ENCODE assay signal across 11 cellular contexts in genomic region chr12:1047898-1048660, GRCh38. TPM values are rescaled to one million over a fixed set of nuclear protein-coding genes. Genes with fewer than 3 reads are reported as not detected.
DNase-seq lines count a peak whose midpoint lies in the region; ATAC-seq, FAIRE-seq and TF ChIP-seq lines count a peak whose summit lies in the region.
"Had no signal": no experiment of that assay in that cellular context is flagged by ENCODE, and none has a peak within 500 bp of the region (broad histone marks: within the 10 kb centered on the region; RNA-seq: fewer than 3 reads in every experiment).

No MANE protein-coding gene starts in this region.

- peak; percentile 83 for FAIRE-seq in endothelial cell of umbilical vein (lab: Jason Lieb, UNC)

- POLR2A ChIA-PET in MCF 10A (lab: Yijun Ruan, JAX), result interaction anchor here (0.8 to 1.4 kb wide), 3 partner anchors 18 to 191 kb away, joined by 3 to 4 read pairs (median 3); no protein-coding TSS in a partner anchor
- POLR2A ChIA-PET in endothelial cell of umbilical vein (lab: Charles Lee), result no interaction called here

- BruUV-seq in mammary epithelial cell (replicated peaks; lab: Mats Ljungman, UMichigan) (no TSS peak), MCF 10A (replicated peaks; lab: Mats Ljungman, UMichigan) (no TSS peak), endothelial cell of umbilical vein (replicated peaks; lab: Mats Ljungman, UMichigan) (no TSS peak)

- intact Hi-C loops in mammary epithelial cell (cut with micrococcal nuclease), result no loop called here
- intact Hi-C loops in MCF 10A (cut with micrococcal nuclease), result no loop called here
- intact Hi-C loops in endothelial cell of umbilical vein (cut with micrococcal nuclease), result no loop called here

- H3K36me3 Mint-ChIP-seq in MCF 10A (ENCODE audit: insufficient read depth, unreplicated experiment), result peaks cover 7% of the 10 kb centered on the region
- no peaks in the 10 kb centered on the region for H3K36me3 Mint-ChIP-seq in activated T-helper 17 cell treated with anti-CD3 and anti-CD28 coated beads, Interleukin-2, amount 50 U/mL, for 72 hours (ENCODE audit: low read depth)

- CTCF ChIA-PET in mammary epithelial cell (lab: Charles Lee; ENCODE audit: low non-redundant PET), result no interaction called here
- CTCF ChIA-PET in MCF 10A (lab: Yijun Ruan, JAX), result no interaction called here
- CTCF ChIA-PET in endothelial cell of umbilical vein (lab: Charles Lee), result interaction anchor here (1.1 to 1.5 kb wide), 4 partner anchors 9 to 99 kb away, joined by 3 to 7 read pairs (median 4); partner anchors contain the start of gene RAD52

- no peak overlapping the region for H3K27ac Mint-ChIP-seq in MCF 10A (ENCODE audit: low read depth, unreplicated experiment)
- H3K27ac Mint-ChIP-seq in activated T-helper 17 cell treated with anti-CD3 and anti-CD28 coated beads, Interleukin-2, amount 50 U/mL, for 72 hours, result no peak overlapping the region
- H3K27ac Mint-ChIP-seq: activated CD4-positive, alpha-beta T cell treated with anti-CD3 and anti-CD28 coated beads for 36 hours; activated naive CD8-positive, alpha-beta T cell treated with anti-CD3 and anti-CD28 coated beads for 36 hours had no signal

- H3K9ac ChIP-seq in mammary epithelial cell (ENCODE audit: insufficient read depth, low read length) (no peak overlapping the region), endothelial cell of umbilical vein (replicated peaks; ENCODE audit: extremely low read depth, insufficient read depth, low read length) (no peak overlapping the region), skeletal muscle satellite cell (ENCODE audit: low read depth, low read length) (no peak overlapping the region)

- H3K27ac ChIP-seq in mammary epithelial cell (ENCODE audit: insufficient read depth, low read depth, low read length) (no peak overlapping the region), endothelial cell of umbilical vein (ENCODE audit: insufficient read depth, low read depth, low read length) (peak overlapping the region; percentile 27)

- dilution Hi-C loops in mammary epithelial cell (cut with HindIII; ENCODE audit: low sequenced_read_pairs) (no loop called here), endothelial cell of umbilical vein (cut with MboI; ENCODE audit: extremely low pct_ligation_motif_present, low sequenced_read_pairs) (no loop called here)

- peaks cover 25% of the 10 kb centered on the region for H3K4me1 Mint-ChIP-seq in MCF 10A (ENCODE audit: insufficient read depth, unreplicated experiment)
- no peaks in the 10 kb centered on the region for H3K4me1 Mint-ChIP-seq in activated T-helper 17 cell treated with anti-CD3 and anti-CD28 coated beads, Interleukin-2, amount 50 U/mL, for 72 hours

- no peaks in the 10 kb centered on the region for H3K36me3 ChIP-seq in mammary epithelial cell (ENCODE audit: insufficient read depth, low read length)
- no peaks in the 10 kb centered on the region for H3K36me3 ChIP-seq in endothelial cell of umbilical vein (ENCODE audit: control insufficient read depth in 2 of 2, extremely low read depth in 1 of 2, insufficient read depth in 2 of 2, low read length in 2 of 2)
- H3K36me3 ChIP-seq in skeletal muscle satellite cell (ENCODE audit: insufficient read depth, low read length), result no peaks in the 10 kb centered on the region

- DNase-seq in mammary epithelial cell (peak; percentile 16), MCF 10A (ENCODE audit: unreplicated experiment) (no peak), NCI-H524 treated with DMSO at 0.1 percent for 48 hours (lab: John Stamatoyannopoulos, UW) (peak; percentile 83), endothelial cell of umbilical vein (ENCODE audit: low read depth, low spot score) (peak; percentile 47)
- DNase-seq: activated CD4-positive, alpha-beta T cell treated with anti-CD3 and anti-CD28 coated beads for 36 hours; activated naive CD8-positive, alpha-beta T cell treated with anti-CD3 and anti-CD28 coated beads for 36 hours; NCI-H1436 had no signal

- H3K27me3 ChIP-seq in mammary epithelial cell (ENCODE audit: insufficient read depth, low read length) (no peaks in the 10 kb centered on the region), endothelial cell of umbilical vein (ENCODE audit: control insufficient read depth in 2 of 2, insufficient read depth in 2 of 2, low read length in 2 of 2) (no peaks in the 10 kb centered on the region), skeletal muscle satellite cell (ENCODE audit: control insufficient read depth, insufficient read depth, low read length) (no peaks in the 10 kb centered on the region)

- WGBS in mammary epithelial cell (ENCODE audit: low coverage, missing lambda C conversion rate), result 49% methylated on average over 8 of the region's 8 CpGs

- H3K4me3 ChIP-seq in mammary epithelial cell (replicated peaks in 1 of 3; ENCODE audit: insufficient read depth in 1 of 3, low read depth in 2 of 3, low read length in 3 of 3), result peak overlapping the region in 1 of 3 experiments; percentile 3
- H3K4me3 ChIP-seq in endothelial cell of umbilical vein (replicated peaks in 1 of 3; ENCODE audit: insufficient read depth in 1 of 3, low read depth in 1 of 3, low read length in 3 of 3), result no peak overlapping the region
- peak overlapping the region; percentile 0 for H3K4me3 ChIP-seq in skeletal muscle satellite cell (ENCODE audit: low read length)

- no peaks in the 10 kb centered on the region for H3K27me3 Mint-ChIP-seq in MCF 10A (ENCODE audit: insufficient read depth, unreplicated experiment)
- no peaks in the 10 kb centered on the region for H3K27me3 Mint-ChIP-seq in activated T-helper 17 cell treated with anti-CD3 and anti-CD28 coated beads, Interleukin-2, amount 50 U/mL, for 72 hours
- H3K27me3 Mint-ChIP-seq: activated CD4-positive, alpha-beta T cell treated with anti-CD3 and anti-CD28 coated beads for 36 hours; activated naive CD8-positive, alpha-beta T cell treated with anti-CD3 and anti-CD28 coated beads for 36 hours had no signal

- H2AFZ ChIP-seq in mammary epithelial cell (ENCODE audit: low read depth, low read length) (peak overlapping the region; percentile 38), endothelial cell of umbilical vein (ENCODE audit: low read depth, low read length) (peak overlapping the region; percentile 42)

- H3K4me1 ChIP-seq in mammary epithelial cell (ENCODE audit: insufficient read depth, low read length), result peaks cover 20% of the 10 kb centered on the region
- H3K4me1 ChIP-seq in endothelial cell of umbilical vein (ENCODE audit: control insufficient read depth, extremely low read depth, insufficient read depth, low read length), result peaks cover 52% of the 10 kb centered on the region
- H3K4me1 ChIP-seq in skeletal muscle satellite cell (ENCODE audit: control insufficient read depth, insufficient read depth, low read length), result peaks cover 22% of the 10 kb centered on the region

- no peaks in the 10 kb centered on the region for H3K9me1 ChIP-seq in endothelial cell of umbilical vein (replicated peaks; ENCODE audit: control insufficient read depth, extremely low read depth, insufficient read depth, low read length)

- peaks cover 88% of the 10 kb centered on the region for H3K79me2 ChIP-seq in mammary epithelial cell (ENCODE audit: insufficient read depth, low read length)
- H3K79me2 ChIP-seq in endothelial cell of umbilical vein (ENCODE audit: control insufficient read depth, insufficient read depth, low read length), result peaks cover 15% of the 10 kb centered on the region

- H3K4me2 ChIP-seq in mammary epithelial cell (ENCODE audit: insufficient read depth, low read depth, low read length) (peak overlapping the region; percentile 57), endothelial cell of umbilical vein (ENCODE audit: insufficient read depth, low read length) (peak overlapping the region; percentile 55), skeletal muscle satellite cell (ENCODE audit: low read length) (peak overlapping the region; percentile 11)

- ATAC-seq in HG03097 (IDR thresholded peaks at IDR 0.05; ENCODE audit: low FRiP score, unreplicated experiment), result no peak
- no peak for ATAC-seq in activated T-helper 17 cell treated with anti-CD3 and anti-CD28 coated beads, Interleukin-2, amount 50 U/mL, for 72 hours (replicated peaks)
- ATAC-seq in HG02759 (IDR thresholded peaks at IDR 0.05; ENCODE audit: unreplicated experiment), result no peak
- ATAC-seq: activated CD4-positive, alpha-beta T cell treated with anti-CD3 and anti-CD28 coated beads for 36 hours had no signal

- no peaks in the 10 kb centered on the region for H4K20me1 ChIP-seq in mammary epithelial cell (ENCODE audit: insufficient read depth, low read length)
- H4K20me1 ChIP-seq in endothelial cell of umbilical vein (replicated peaks; ENCODE audit: control insufficient read depth, extremely low read depth, insufficient read depth, low read length), result no peaks in the 10 kb centered on the region

- TF ChIP-seq CTCF in mammary epithelial cell (conservative IDR thresholded peaks at IDR 0.05 in 1 of 2, IDR thresholded peaks at IDR 0.05 in 1 of 2; ENCODE audit: extremely low read depth in 1 of 2, insufficient read depth in 1 of 2, low read depth in 1 of 2, low read length in 2 of 2) (no peak), MCF 10A (IDR thresholded peaks at IDR 0.05; ENCODE audit: unreplicated experiment) (no peak), endothelial cell of umbilical vein (IDR thresholded peaks at IDR 0.05; ENCODE audit: extremely low read depth in 1 of 2, insufficient read depth in 1 of 2, low read depth in 1 of 2, low read length in 2 of 2) (no peak)

- H3K9me3 ChIP-seq in mammary epithelial cell (replicated peaks; ENCODE audit: insufficient read depth, low read length) (no peaks in the 10 kb centered on the region), endothelial cell of umbilical vein (replicated peaks; ENCODE audit: control insufficient read depth, insufficient read depth, low read length) (no peaks in the 10 kb centered on the region), skeletal muscle satellite cell (replicated peaks; ENCODE audit: low read length) (no peaks in the 10 kb centered on the region)

- no peak for TF ChIP-seq POLR2A in endothelial cell of umbilical vein (IDR thresholded peaks at IDR 0.05; ENCODE audit: low read depth, low read length)

- in situ Hi-C loops in mammary epithelial cell (cut with MboI; ENCODE audit: low sequenced_read_pairs in 2 of 2), result no loop called here

- no peak overlapping the region for H3K4me3 Mint-ChIP-seq in MCF 10A (ENCODE audit: unreplicated experiment)
- no peak overlapping the region for H3K4me3 Mint-ChIP-seq in activated T-helper 17 cell treated with anti-CD3 and anti-CD28 coated beads, Interleukin-2, amount 50 U/mL, for 72 hours
- H3K4me3 Mint-ChIP-seq: activated CD4-positive, alpha-beta T cell treated with anti-CD3 and anti-CD28 coated beads for 36 hours; activated naive CD8-positive, alpha-beta T cell treated with anti-CD3 and anti-CD28 coated beads for 36 hours had no signal

- H3K9me3 Mint-ChIP-seq in MCF 10A (ENCODE audit: unreplicated experiment), result no peaks in the 10 kb centered on the region
- H3K9me3 Mint-ChIP-seq in activated T-helper 17 cell treated with anti-CD3 and anti-CD28 coated beads, Interleukin-2, amount 50 U/mL, for 72 hours, result no peaks in the 10 kb centered on the region
- H3K9me3 Mint-ChIP-seq: activated naive CD8-positive, alpha-beta T cell treated with anti-CD3 and anti-CD28 coated beads for 36 hours had no signal

RNA-seq across cellular contexts. Expression of gene ERC1, which starts 57.1 kb away (rescaled TPM):
- 10 to 100 TPM; 41.0 to 88.7 TPM for total RNA-seq in mammary epithelial cell
- polyA plus RNA-seq in mammary epithelial cell, result 16.7 TPM
- polyA minus RNA-seq in mammary epithelial cell, result 72.5 TPM
- total RNA-seq in MCF 10A (2022), result 55.1 and 86.8 TPM in 2 replicates
- 60.0 and 66.1 TPM in 2 replicates for total RNA-seq in endothelial cell of umbilical vein
- polyA plus RNA-seq in endothelial cell of umbilical vein, result 11.7 and 17.5 TPM in 2 replicates
- polyA plus RNA-seq in endothelial cell of umbilical vein (2011; cell fraction: cytosol; rRNA removed), result 11.0 and 11.7 TPM in 2 replicates
- 20.5 and 27.6 TPM in 2 replicates for polyA plus RNA-seq in endothelial cell of umbilical vein (2011; cell fraction: nucleus; rRNA removed)
- polyA plus RNA-seq in endothelial cell of umbilical vein (2012), result 17.5 and 19.1 TPM in 2 replicates
- 87.6 and 103 TPM in 2 replicates for polyA minus RNA-seq in endothelial cell of umbilical vein
- 29.7 TPM for polyA minus RNA-seq in endothelial cell of umbilical vein (2011; cell fraction: cytosol; rRNA and poly(A)+ RNA removed)
- polyA minus RNA-seq in endothelial cell of umbilical vein (2011; cell fraction: nucleus; rRNA and poly(A)+ RNA removed), result 95.6 and 95.8 TPM in 2 replicates
- total RNA-seq in skeletal muscle satellite cell (2012; rRNA removed), result 29.4 and 30.6 TPM in 2 replicates
- 10 to 100 TPM; 25.8 to 31.9 TPM for total RNA-seq in activated T-helper 17 cell treated with anti-CD3 and anti-CD28 coated beads, Interleukin-2, amount 50 U/mL, for 72 hours
